19 cellular contexts compared by ENCODE assay signal in genomic region chr2:118387509-118387908, GRCh38.
DNase-seq lines count a peak whose midpoint lies in the region; ATAC-seq and TF ChIP-seq lines count a peak whose summit lies in the region.
"Had no signal": no experiment of that assay in that cellular context is flagged by ENCODE, and none has a peak within 500 bp of the region (broad histone marks: within the 10 kb centered on the region; RNA-seq: fewer than 3 reads in every experiment).

No MANE protein-coding gene starts in this region.

- peak overlapping the region; percentile 20 for H2AFZ ChIP-seq in mammary epithelial cell (ENCODE audit: low read depth, low read length)

- DNase-seq in ACHN (peak; percentile 30), HFF-Myc (ENCODE audit: extremely low read depth, low read depth) (peak; percentile 33), mammary epithelial cell (peak; percentile 82), kidney glomerular epithelial cell (lab: John Stamatoyannopoulos, UW) (peak; percentile 26), SIG-M5 treated with dmso at 0.1 percent for 504 hours (lab: John Stamatoyannopoulos, UW; ENCODE audit: unreplicated experiment) (no peak), T-helper 17 cell (no peak)
- DNase-seq in activated T-cell treated with anti-CD3 and anti-CD28 coated beads, Interleukin-2, amount 50 U/mL, for 4 hours, result no peak
- DNase-seq: activated CD8-positive, alpha-beta memory T cell treated with anti-CD3 and anti-CD28 coated beads, Interleukin-2, amount 50 U/mL, for 4 hours; NCI-H1436; NCI-H446; occipital lobe; stimulated activated CD4-positive, alpha-beta T cell treated with anti-CD3 and anti-CD28 coated beads, Interleukin-12 subunit alpha, Interleukin-12 subunit beta, amount 100 ng/mL, for 4 hours; SW 1271; testis had no signal

- H3K36me3 ChIP-seq in mammary epithelial cell (ENCODE audit: insufficient read depth, low read length), result no peaks in the 10 kb centered on the region

- no peaks in the 10 kb centered on the region for H3K27me3 Mint-ChIP-seq in activated T-cell treated with anti-CD3 and anti-CD28 coated beads, Interleukin-2, amount 50 U/mL, for 4 hours (ENCODE audit: low read depth)
- H3K27me3 Mint-ChIP-seq in T-helper 17 cell, result peaks cover 26% of the 10 kb centered on the region
- peaks cover 4% of the 10 kb centered on the region for H3K27me3 Mint-ChIP-seq in activated T-helper 17 cell treated with anti-CD3 and anti-CD28 coated beads, Interleukin-2, amount 50 U/mL, for 72 hours

- no peak overlapping the region for H3K9ac ChIP-seq in mammary epithelial cell (ENCODE audit: insufficient read depth, low read length)

- in situ Hi-C loops in ACHN (cut with HindIII; ENCODE audit: low pct_ligation_motif_present, low pct_unique_long_range_greater_than_20kb, low sequenced_read_pairs) (no loop called here), mammary epithelial cell (cut with MboI; ENCODE audit: low sequenced_read_pairs in 2 of 2) (no loop called here)

- intact Hi-C loops in mammary epithelial cell (cut with micrococcal nuclease), result loop anchor here (10.0 kb wide), 1 partner anchor 343 kb away; no protein-coding TSS in a partner anchor

- H3K27ac ChIP-seq in mammary epithelial cell (ENCODE audit: insufficient read depth, low read depth, low read length), result peak overlapping the region; percentile 85
- H3K27ac ChIP-seq: testis had no signal

- H3K4me1 ChIP-seq in mammary epithelial cell (ENCODE audit: insufficient read depth, low read length), result peaks cover 32% of the 10 kb centered on the region
- H3K4me1 ChIP-seq: testis had no signal

- CTCF ChIA-PET in mammary epithelial cell (lab: Charles Lee; ENCODE audit: low non-redundant PET), result interaction anchor here (0.7 kb wide), 2 partner anchors 40 to 366 kb away, joined by 3 to 5 read pairs; no protein-coding TSS in a partner anchor

- H3K4me2 ChIP-seq in mammary epithelial cell (ENCODE audit: insufficient read depth, low read depth, low read length), result peak overlapping the region; percentile 38

- no peaks in the 10 kb centered on the region for H3K4me1 Mint-ChIP-seq in activated T-cell treated with anti-CD3 and anti-CD28 coated beads, Interleukin-2, amount 50 U/mL, for 4 hours (ENCODE audit: low read depth)
- no peaks in the 10 kb centered on the region for H3K4me1 Mint-ChIP-seq in T-helper 17 cell
- H3K4me1 Mint-ChIP-seq in activated T-helper 17 cell treated with anti-CD3 and anti-CD28 coated beads, Interleukin-2, amount 50 U/mL, for 72 hours, result no peaks in the 10 kb centered on the region
- H3K4me1 Mint-ChIP-seq: B cell, IgD-negative memory B cell, mesothelial cell of epicardium had no signal

- WGBS in mammary epithelial cell (ENCODE audit: low coverage, missing lambda C conversion rate), result 100% methylated on average over 1 of the region's 1 CpG

- H3K9me3 ChIP-seq in mammary epithelial cell (replicated peaks; ENCODE audit: insufficient read depth, low read length) (no peaks in the 10 kb centered on the region), T-helper 17 cell (ENCODE audit: control insufficient read depth, low read length, poor library complexity, severe bottlenecking) (no peaks in the 10 kb centered on the region)
- H3K9me3 ChIP-seq: testis had no signal

- TF ChIP-seq CTCF in HFF-Myc (IDR thresholded peaks at IDR 0.05; ENCODE audit: low read depth, low read length, missing control alignments) (no peak), mammary epithelial cell (conservative IDR thresholded peaks at IDR 0.05 in 1 of 2, IDR thresholded peaks at IDR 0.05 in 1 of 2; ENCODE audit: extremely low read depth in 1 of 2, insufficient read depth in 1 of 2, low read depth in 1 of 2, low read length in 2 of 2) (no peak)

- no peaks in the 10 kb centered on the region for H3K27me3 ChIP-seq in mammary epithelial cell (ENCODE audit: insufficient read depth, low read length)
- H3K27me3 ChIP-seq: testis had no signal

- H3K27ac Mint-ChIP-seq in T-helper 17 cell, result no peak overlapping the region
- H3K27ac Mint-ChIP-seq in activated T-helper 17 cell treated with anti-CD3 and anti-CD28 coated beads, Interleukin-2, amount 50 U/mL, for 72 hours, result no peak overlapping the region
- H3K27ac Mint-ChIP-seq: activated naive CD4-positive, alpha-beta T cell treated with anti-CD3 and anti-CD28 coated beads, Interleukin-2, amount 50 U/mL, for 72 hours; B cell; IgD-negative memory B cell; mesothelial cell of epicardium had no signal

- no peaks in the 10 kb centered on the region for H3K9me3 Mint-ChIP-seq in activated T-cell treated with anti-CD3 and anti-CD28 coated beads, Interleukin-2, amount 50 U/mL, for 4 hours
- no peaks in the 10 kb centered on the region for H3K9me3 Mint-ChIP-seq in activated T-helper 17 cell treated with anti-CD3 and anti-CD28 coated beads, Interleukin-2, amount 50 U/mL, for 72 hours
- H3K9me3 Mint-ChIP-seq: activated naive CD4-positive, alpha-beta T cell treated with anti-CD3 and anti-CD28 coated beads, Interleukin-2, amount 50 U/mL, for 72 hours had no signal

- no peaks in the 10 kb centered on the region for H4K20me1 ChIP-seq in mammary epithelial cell (ENCODE audit: insufficient read depth, low read length)

- H3K4me3 ChIP-seq in HFF-Myc (replicated peaks; ENCODE audit: low read depth, low read length) (no peak overlapping the region), mammary epithelial cell (replicated peaks in 1 of 3; ENCODE audit: insufficient read depth in 1 of 3, low read depth in 2 of 3, low read length in 3 of 3) (no peak overlapping the region)
- H3K4me3 ChIP-seq: testis had no signal

- no peaks in the 10 kb centered on the region for H3K79me2 ChIP-seq in mammary epithelial cell (ENCODE audit: insufficient read depth, low read length)

- no peaks in the 10 kb centered on the region for H3K36me3 Mint-ChIP-seq in activated T-cell treated with anti-CD3 and anti-CD28 coated beads, Interleukin-2, amount 50 U/mL, for 4 hours (ENCODE audit: insufficient read depth)
- no peaks in the 10 kb centered on the region for H3K36me3 Mint-ChIP-seq in T-helper 17 cell (ENCODE audit: low read depth)
- H3K36me3 Mint-ChIP-seq in activated T-helper 17 cell treated with anti-CD3 and anti-CD28 coated beads, Interleukin-2, amount 50 U/mL, for 72 hours (ENCODE audit: low read depth), result no peaks in the 10 kb centered on the region
- H3K36me3 Mint-ChIP-seq: activated naive CD4-positive, alpha-beta T cell treated with anti-CD3 and anti-CD28 coated beads, Interleukin-2, amount 50 U/mL, for 72 hours; IgD-negative memory B cell had no signal

- dilution Hi-C loops in mammary epithelial cell (cut with HindIII; ENCODE audit: low sequenced_read_pairs), result no loop called here

- H3K4me3 Mint-ChIP-seq in activated T-cell treated with anti-CD3 and anti-CD28 coated beads, Interleukin-2, amount 50 U/mL, for 4 hours, result no peak overlapping the region
- no peak overlapping the region for H3K4me3 Mint-ChIP-seq in T-helper 17 cell
- H3K4me3 Mint-ChIP-seq in activated T-helper 17 cell treated with anti-CD3 and anti-CD28 coated beads, Interleukin-2, amount 50 U/mL, for 72 hours, result no peak overlapping the region
- H3K4me3 Mint-ChIP-seq: B cell, IgD-negative memory B cell, mesothelial cell of epicardium had no signal

- no peak for ATAC-seq in activated T-cell treated with anti-CD3 and anti-CD28 coated beads, Interleukin-2, amount 50 U/mL, for 4 hours
- no peak for ATAC-seq in T-helper 17 cell
- ATAC-seq in activated T-helper 17 cell treated with anti-CD3 and anti-CD28 coated beads, Interleukin-2, amount 50 U/mL, for 72 hours (replicated peaks), result no peak
- ATAC-seq: activated naive CD4-positive, alpha-beta T cell treated with anti-CD3 and anti-CD28 coated beads, Interleukin-2, amount 50 U/mL, for 72 hours had no signal

- BruUV-seq in mammary epithelial cell (replicated peaks; lab: Mats Ljungman, UMichigan), result no TSS peak

Comparison
In these comparisons a context has a peak if more than half of its experiments do, and no peak if none do; other contexts are left out.
1. DNase-seq: peak in ACHN (single experiment), HFF-Myc (single experiment), mammary epithelial cell (single experiment) and kidney glomerular epithelial cell (single experiment); none in activated T-cell treated with anti-CD3 and anti-CD28 coated beads, Interleukin-2, amount 50 U/mL, for 4 hours (single experiment), SIG-M5 treated with dmso at 0.1 percent for 504 hours (single experiment) and T-helper 17 cell (0 of 3).